ENCODE assay signal across 11 cellular contexts in genomic region chr19:46977548-46977947, GRCh38. TPM values are rescaled to one million over a fixed set of nuclear protein-coding genes. Genes with fewer than 3 reads are reported as not detected.
DNase-seq lines count a peak whose midpoint lies in the region; ATAC-seq and TF ChIP-seq lines count a peak whose summit lies in the region.
"Had no signal": no experiment of that assay in that cellular context is flagged by ENCODE, and none has a peak within 500 bp of the region (broad histone marks: within the 10 kb centered on the region; RNA-seq: fewer than 3 reads in every experiment).

No MANE protein-coding gene starts in this region.

- POLR2A ChIA-PET in activated naive CD8-positive, alpha-beta T cell treated with anti-CD3 and anti-CD28 coated beads, Interleukin-2, amount 10 ng/mL, durations not matched to agents 7 days and 5 days (lab: Charles Lee) = interaction anchor here (0.5 kb wide), 1 partner anchor 120 kb away, joined by 4 read pairs; no protein-coding TSS in a partner anchor

- no peak for TF ChIP-seq POLR2A in tibial nerve (IDR thresholded peaks at IDR 0.05)

- peaks cover 50% of the 10 kb centered on the region for H3K4me1 ChIP-seq in endodermal cell (ENCODE audit: control insufficient read depth, insufficient read depth, low read length)
- peaks cover 9 to 91% (median 55%) of the 10 kb centered on the region in 4 donors for H3K4me1 ChIP-seq in tibial nerve

- TF ChIP-seq CTCF in endodermal cell (conservative IDR thresholded peaks at IDR 0.05) = no peak
- TF ChIP-seq CTCF in nephron (IDR thresholded peaks at IDR 0.05; ENCODE audit: unreplicated experiment in 3 of 3) = no peak
- TF ChIP-seq CTCF in tibial nerve (IDR thresholded peaks at IDR 0.05) = no peak

- ATAC-seq in activated naive CD8-positive, alpha-beta T cell treated with anti-CD3 and anti-CD28 coated beads, Interleukin-2, amount 10 ng/mL, durations not matched to agents 7 days and 5 days (ENCODE audit: low read depth) = no peak
- no peak for ATAC-seq in activated naive CD8-positive, alpha-beta T cell treated with anti-CD3 and anti-CD28 coated beads, Interleukin-2, amount 50 U/mL, for 24 hours
- no peak for ATAC-seq in HG02623 (IDR thresholded peaks at IDR 0.05; ENCODE audit: unreplicated experiment)

- no peaks in the 10 kb centered on the region for H3K9me3 ChIP-seq in endodermal cell (ENCODE audit: control insufficient read depth, low read length)
- no peaks in the 10 kb centered on the region for H3K9me3 ChIP-seq in tibial nerve

- H3K4me1 Mint-ChIP-seq in activated naive CD8-positive, alpha-beta T cell treated with anti-CD3 and anti-CD28 coated beads, Interleukin-2, amount 10 ng/mL, durations not matched to agents 7 days and 5 days = peaks cover 25% of the 10 kb centered on the region
- H3K4me1 Mint-ChIP-seq in activated naive CD8-positive, alpha-beta T cell treated with anti-CD3 and anti-CD28 coated beads, Interleukin-2, amount 50 U/mL, for 24 hours = peaks cover 37% of the 10 kb centered on the region
- peaks cover 56% of the 10 kb centered on the region for H3K4me1 Mint-ChIP-seq in endodermal cell
- H3K4me1 Mint-ChIP-seq in nephron = peaks cover 56% of the 10 kb centered on the region

- H3K9me3 Mint-ChIP-seq in activated naive CD8-positive, alpha-beta T cell treated with anti-CD3 and anti-CD28 coated beads, Interleukin-2, amount 10 ng/mL, durations not matched to agents 7 days and 5 days = no peaks in the 10 kb centered on the region
- no peaks in the 10 kb centered on the region for H3K9me3 Mint-ChIP-seq in activated naive CD8-positive, alpha-beta T cell treated with anti-CD3 and anti-CD28 coated beads, Interleukin-2, amount 50 U/mL, for 24 hours
- H3K9me3 Mint-ChIP-seq in endodermal cell (no peaks in the 10 kb centered on the region), nephron (no peaks in the 10 kb centered on the region)

- H3K36me3 ChIP-seq in endodermal cell (ENCODE audit: control insufficient read depth, insufficient read depth, low read length) (no peaks in the 10 kb centered on the region), tibial nerve (no peaks in the 10 kb centered on the region)

- peak overlapping the region; percentile 44 for H3K27ac Mint-ChIP-seq in activated naive CD8-positive, alpha-beta T cell treated with anti-CD3 and anti-CD28 coated beads, Interleukin-2, amount 10 ng/mL, durations not matched to agents 7 days and 5 days
- H3K27ac Mint-ChIP-seq in activated naive CD8-positive, alpha-beta T cell treated with anti-CD3 and anti-CD28 coated beads, Interleukin-2, amount 50 U/mL, for 24 hours = no peak overlapping the region
- H3K27ac Mint-ChIP-seq in endodermal cell = peak overlapping the region; percentile 41
- H3K27ac Mint-ChIP-seq in nephron = peak overlapping the region; percentile 88 to 93 (median 90)

- no peaks in the 10 kb centered on the region for H3K27me3 ChIP-seq in endodermal cell (ENCODE audit: control insufficient read depth, insufficient read depth, low read length, poor library complexity, severe bottlenecking)
- no peaks in the 10 kb centered on the region for H3K27me3 ChIP-seq in tibial nerve

- TF ChIP-seq EP300 in tibial nerve (IDR thresholded peaks at IDR 0.05) = no peak

- H3K4me3 ChIP-seq in endodermal cell (ENCODE audit: low read length) (no peak overlapping the region), tibial nerve (no peak overlapping the region)
- H3K4me3 ChIP-seq: PC-9 had no signal

- no peak for DNase-seq in activated naive CD8-positive, alpha-beta T cell treated with anti-CD3 and anti-CD28 coated beads, Interleukin-2, amount 10 ng/mL, durations not matched to agents 7 days and 5 days
- no peak for DNase-seq in activated naive CD8-positive, alpha-beta T cell treated with anti-CD3 and anti-CD28 coated beads, Interleukin-2, amount 50 U/mL, for 24 hours
- DNase-seq in endodermal cell = no peak
- DNase-seq in tibial nerve (ENCODE audit: low spot score in 2 of 2) = no peak
- no peak for DNase-seq in hippocampal formation (lab: John Stamatoyannopoulos, UW)
- no peak for DNase-seq in occipital lobe (lab: John Stamatoyannopoulos, UW)
- DNase-seq: NCI-H146 had no signal

- H3K27ac ChIP-seq in endodermal cell (ENCODE audit: low read depth, low read length) = peak overlapping the region; percentile 3
- H3K27ac ChIP-seq in tibial nerve = peak overlapping the region in 3 of 4 donors; percentile 35 to 92 (median 85)

- 88 to 96% methylated on average over 6 to 7 of the region's 7 CpGs for WGBS in endodermal cell (ENCODE audit: insufficient coverage in 1 of 2, insufficient read length in 1 of 2), 2 experiments
- WGBS in tibial nerve, 2 donors = 54 to 60% methylated on average over 7 of the region's 7 CpGs

- no peak overlapping the region for H3K9ac ChIP-seq in endodermal cell (ENCODE audit: extremely low read depth, low read length, poor library complexity, severe bottlenecking)

- H3K27me3 Mint-ChIP-seq in activated naive CD8-positive, alpha-beta T cell treated with anti-CD3 and anti-CD28 coated beads, Interleukin-2, amount 10 ng/mL, durations not matched to agents 7 days and 5 days = no peaks in the 10 kb centered on the region
- no peaks in the 10 kb centered on the region for H3K27me3 Mint-ChIP-seq in activated naive CD8-positive, alpha-beta T cell treated with anti-CD3 and anti-CD28 coated beads, Interleukin-2, amount 50 U/mL, for 24 hours
- H3K27me3 Mint-ChIP-seq in endodermal cell (ENCODE audit: insufficient read depth) (peaks cover 1% of the 10 kb centered on the region), nephron (ENCODE audit: low read depth) (no peaks in the 10 kb centered on the region)

- no peak overlapping the region for H3K4me3 Mint-ChIP-seq in activated naive CD8-positive, alpha-beta T cell treated with anti-CD3 and anti-CD28 coated beads, Interleukin-2, amount 10 ng/mL, durations not matched to agents 7 days and 5 days
- no peak overlapping the region for H3K4me3 Mint-ChIP-seq in activated naive CD8-positive, alpha-beta T cell treated with anti-CD3 and anti-CD28 coated beads, Interleukin-2, amount 50 U/mL, for 24 hours
- H3K4me3 Mint-ChIP-seq in endodermal cell = no peak overlapping the region
- peak overlapping the region in 1 of 3 experiments; percentile 1 for H3K4me3 Mint-ChIP-seq in nephron

- peaks cover 4% of the 10 kb centered on the region for H3K36me3 Mint-ChIP-seq in activated naive CD8-positive, alpha-beta T cell treated with anti-CD3 and anti-CD28 coated beads, Interleukin-2, amount 10 ng/mL, durations not matched to agents 7 days and 5 days
- no peaks in the 10 kb centered on the region for H3K36me3 Mint-ChIP-seq in activated naive CD8-positive, alpha-beta T cell treated with anti-CD3 and anti-CD28 coated beads, Interleukin-2, amount 50 U/mL, for 24 hours (ENCODE audit: low read depth)
- H3K36me3 Mint-ChIP-seq in endodermal cell (ENCODE audit: low read depth) = no peaks in the 10 kb centered on the region
- H3K36me3 Mint-ChIP-seq in nephron (ENCODE audit: low read depth) = peaks cover 3% of the 10 kb centered on the region

RNA-seq across cellular contexts. Expression of gene NPAS1, which starts 42.1 kb away (rescaled TPM):
- under 1 TPM; 0.43 to 0.61 TPM for total RNA-seq in activated naive CD8-positive, alpha-beta T cell treated with anti-CD3 and anti-CD28 coated beads, Interleukin-2, amount 10 ng/mL, durations not matched to agents 7 days and 5 days
- total RNA-seq in endodermal cell (1 to 10 TPM; 6.9 to 8.7 TPM), tibial nerve (under 1 TPM in 2 of 4 donors, not detected in 2; 0.39 to 0.42 TPM), occipital lobe (5.8 TPM)
- 3.6 TPM for polyA plus RNA-seq in endodermal cell (2013, experiment 1 of 2)
- 5.1 TPM for polyA plus RNA-seq in endodermal cell (2013, experiment 2 of 2)
- total RNA-seq: ureter had no signal
